Comparison of ENCODE assay signal across 8 cellular contexts in the genomic region with DNA sequence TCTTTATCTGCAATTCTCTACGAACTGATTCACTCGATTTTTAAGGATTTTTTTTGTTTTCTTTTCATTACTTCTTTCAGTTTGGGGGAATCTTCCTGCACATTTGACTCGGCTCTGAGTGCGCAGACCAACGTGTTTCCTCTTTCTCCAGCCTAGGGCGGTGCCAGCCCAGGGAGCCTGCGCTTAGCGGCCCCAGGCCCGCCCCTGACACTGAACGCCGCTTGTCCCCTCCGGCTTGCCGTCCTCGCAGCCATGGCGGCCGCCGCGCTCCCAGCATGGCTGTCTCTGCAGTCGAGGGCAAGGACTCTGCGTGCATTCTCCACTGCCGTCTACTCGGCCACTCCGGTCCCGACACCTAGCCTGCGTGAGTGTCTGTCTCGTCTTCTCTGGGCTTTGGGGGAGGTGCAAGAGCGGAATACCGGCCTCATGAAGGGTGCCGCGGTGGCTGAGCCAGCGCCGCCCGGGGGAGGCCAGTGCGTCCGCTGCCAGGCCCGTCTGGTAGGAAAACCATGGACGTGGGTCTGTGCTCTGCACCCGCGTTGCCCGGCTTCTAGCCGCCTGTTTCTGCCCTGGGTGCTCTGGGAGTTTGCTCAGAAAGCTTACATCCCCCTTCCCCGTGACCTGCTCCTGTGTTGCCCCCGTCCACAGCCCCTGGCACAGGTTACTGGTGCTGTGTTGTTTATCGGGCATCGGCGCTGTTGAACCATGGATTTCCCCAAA. TPM values are rescaled to one million over a fixed set of nuclear protein-coding genes. Genes with fewer than 3 reads are reported as not detected.
A peak's percentile ranks its signal among the peaks of the same experiment; 100 is the strongest.
DNase-seq lines count a peak whose midpoint lies in the region; ATAC-seq and TF ChIP-seq lines count a peak whose summit lies in the region.

A gene (plus strand): TSS at position 241 of the 720 bp plus-strand sequence. CDS start 12 bp downstream, at position 253.

- no peaks in the 10 kb centered on the region for H3K27me3 ChIP-seq in neural cell (ENCODE audit: insufficient read depth, low read depth, low read length)

- peak; percentile 14 for TF ChIP-seq RAD21 in neural cell (conservative IDR thresholded peaks at IDR 0.05)

- H3K27me3 Mint-ChIP-seq in stimulated activated naive CD8-positive, alpha-beta T cell treated with anti-CD3 and anti-CD28 coated beads, Interleukin-15, amount 100 ng/mL, for 72 hours, result no peaks in the 10 kb centered on the region

- H3K4me3 ChIP-seq in fibroblast of the aortic adventitia (ENCODE audit: low read depth, low read length), result peak within 1 kb of the TSS; percentile 99
- H3K4me3 ChIP-seq in neural cell (ENCODE audit: low read length), result peak within 1 kb of the TSS; percentile 96

- no peaks in the 10 kb centered on the region for H4K20me1 ChIP-seq in neural cell (ENCODE audit: insufficient read depth)

- H3K9me3 ChIP-seq in neural cell (ENCODE audit: low read length), result no peaks in the 10 kb centered on the region

- peak within 1 kb of the TSS; percentile 91 to 98 for H3K4me3 Mint-ChIP-seq in stimulated activated naive CD8-positive, alpha-beta T cell treated with anti-CD3 and anti-CD28 coated beads, Interleukin-15, amount 100 ng/mL, for 72 hours

- H3F3A ChIP-seq in neural cell (ENCODE audit: insufficient read depth, low read length, poor library complexity, severe bottlenecking), result peaks cover 7% of the 10 kb centered on the region

- DNase-seq in ELR (ENCODE audit: low read depth) (peak; percentile 93), GOT3 (lab: John Stamatoyannopoulos, UW) (peak; percentile 65), LHCN-M2 (ENCODE audit: low read depth) (peak; percentile 88), SHP77 (lab: John Stamatoyannopoulos, UW) (peak; percentile 82 to 93), fibroblast of the aortic adventitia (ENCODE audit: low read depth) (peak; percentile 93)
- DNase-seq in activated effector memory CD4-positive, alpha-beta T cell treated with Interleukin-2 at 50 U/mL for 16 hours, result peak; percentile 88
- peak; percentile 89 to 93 for DNase-seq in stimulated activated naive CD8-positive, alpha-beta T cell treated with anti-CD3 and anti-CD28 coated beads, Interleukin-15, amount 100 ng/mL, for 72 hours

- H3K4me1 Mint-ChIP-seq in stimulated activated naive CD8-positive, alpha-beta T cell treated with anti-CD3 and anti-CD28 coated beads, Interleukin-15, amount 100 ng/mL, for 72 hours, result peaks cover 26% of the 10 kb centered on the region

- no peaks in the 10 kb centered on the region for H3K9me2 ChIP-seq in neural cell (ENCODE audit: insufficient read depth, low read length)

- TF ChIP-seq CTCF in fibroblast of the aortic adventitia (IDR thresholded peaks at IDR 0.05; ENCODE audit: insufficient read depth, low read length) (no peak), neural cell (IDR thresholded peaks at IDR 0.05; ENCODE audit: poor library complexity, severe bottlenecking) (peak; percentile 25)

- peak; percentile 51 for TF ChIP-seq EP300 in neural cell (conservative IDR thresholded peaks at IDR 0.05; ENCODE audit: poor library complexity, severe bottlenecking)

- H3K79me2 ChIP-seq in neural cell (replicated peaks; ENCODE audit: insufficient read depth, low read length), result peaks cover 39% of the 10 kb centered on the region

- H3K9me3 Mint-ChIP-seq in stimulated activated naive CD8-positive, alpha-beta T cell treated with anti-CD3 and anti-CD28 coated beads, Interleukin-15, amount 100 ng/mL, for 72 hours, result no peaks in the 10 kb centered on the region

- peak within 1 kb of the TSS; percentile 87 for H3K9ac ChIP-seq in neural cell (ENCODE audit: low read length)

- H3K36me3 ChIP-seq in neural cell (ENCODE audit: insufficient read depth, low read length), result no peaks in the 10 kb centered on the region

- ATAC-seq in stimulated activated naive CD8-positive, alpha-beta T cell treated with anti-CD3 and anti-CD28 coated beads, Interleukin-15, amount 100 ng/mL, for 72 hours, result peak; percentile 98

- peak within 1 kb of the TSS; percentile 65 for H2AFZ ChIP-seq in neural cell (ENCODE audit: low read depth, low read length)

- H3K27ac Mint-ChIP-seq in stimulated activated naive CD8-positive, alpha-beta T cell treated with anti-CD3 and anti-CD28 coated beads, Interleukin-15, amount 100 ng/mL, for 72 hours, result peak within 1 kb of the TSS; percentile 98

- peak within 1 kb of the TSS; percentile 83 for H3K27ac ChIP-seq in neural cell (ENCODE audit: low read length)

- peak within 1 kb of the TSS; percentile 94 for H3K4me2 ChIP-seq in neural cell (ENCODE audit: low read length)

TF ChIP-seq in neural cell, 6 proteins besides CTCF, POLR2A, EP300 and RAD21:
- TF ChIP-seq TAF1 (IDR thresholded peaks at IDR 0.05; ENCODE audit: low read depth) (peak; percentile 82), EZH2 (IDR thresholded peaks at IDR 0.05; ENCODE audit: borderline replicate concordance, insufficient read depth, low read length, poor library complexity, severe bottlenecking) (no peak), MXI1 (conservative IDR thresholded peaks at IDR 0.05; ENCODE audit: poor library complexity, severe bottlenecking) (peak; percentile 98), POLR2AphosphoS5 (IDR thresholded peaks at IDR 0.05) (peak; percentile 93), SMC3 (conservative IDR thresholded peaks at IDR 0.05; ENCODE audit: poor library complexity) (no peak)
- TF ChIP-seq, protein P1, sequence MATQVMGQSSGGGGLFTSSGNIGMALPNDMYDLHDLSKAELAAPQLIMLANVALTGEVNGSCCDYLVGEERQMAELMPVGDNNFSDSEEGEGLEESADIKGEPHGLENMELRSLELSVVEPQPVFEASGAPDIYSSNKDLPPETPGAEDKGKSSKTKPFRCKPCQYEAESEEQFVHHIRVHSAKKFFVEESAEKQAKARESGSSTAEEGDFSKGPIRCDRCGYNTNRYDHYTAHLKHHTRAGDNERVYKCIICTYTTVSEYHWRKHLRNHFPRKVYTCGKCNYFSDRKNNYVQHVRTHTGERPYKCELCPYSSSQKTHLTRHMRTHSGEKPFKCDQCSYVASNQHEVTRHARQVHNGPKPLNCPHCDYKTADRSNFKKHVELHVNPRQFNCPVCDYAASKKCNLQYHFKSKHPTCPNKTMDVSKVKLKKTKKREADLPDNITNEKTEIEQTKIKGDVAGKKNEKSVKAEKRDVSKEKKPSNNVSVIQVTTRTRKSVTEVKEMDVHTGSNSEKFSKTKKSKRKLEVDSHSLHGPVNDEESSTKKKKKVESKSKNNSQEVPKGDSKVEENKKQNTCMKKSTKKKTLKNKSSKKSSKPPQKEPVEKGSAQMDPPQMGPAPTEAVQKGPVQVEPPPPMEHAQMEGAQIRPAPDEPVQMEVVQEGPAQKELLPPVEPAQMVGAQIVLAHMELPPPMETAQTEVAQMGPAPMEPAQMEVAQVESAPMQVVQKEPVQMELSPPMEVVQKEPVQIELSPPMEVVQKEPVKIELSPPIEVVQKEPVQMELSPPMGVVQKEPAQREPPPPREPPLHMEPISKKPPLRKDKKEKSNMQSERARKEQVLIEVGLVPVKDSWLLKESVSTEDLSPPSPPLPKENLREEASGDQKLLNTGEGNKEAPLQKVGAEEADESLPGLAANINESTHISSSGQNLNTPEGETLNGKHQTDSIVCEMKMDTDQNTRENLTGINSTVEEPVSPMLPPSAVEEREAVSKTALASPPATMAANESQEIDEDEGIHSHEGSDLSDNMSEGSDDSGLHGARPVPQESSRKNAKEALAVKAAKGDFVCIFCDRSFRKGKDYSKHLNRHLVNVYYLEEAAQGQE (IDR thresholded peaks at IDR 0.05; ENCODE audit: borderline replicate concordance), result peak; percentile 85
TF ChIP-seq in neural cell: peak in this region for 4.

RNA-seq across cellular contexts. Expression of the gene that starts here (rescaled TPM):
- 64.6 and 67.3 TPM in 2 replicates for total RNA-seq in LHCN-M2 (2014; rRNA removed)
- polyA plus RNA-seq in LHCN-M2 (2012), result 21.3 TPM
- total RNA-seq in fibroblast of the aortic adventitia (ENCODE audit: low replicate concordance), result 58.5 and 87.4 TPM in 2 replicates
- polyA plus RNA-seq in neural cell, result 105 and 106 TPM in 2 replicates
- polyA minus RNA-seq in neural cell, result 78.4 and 80.3 TPM in 2 replicates

Comparison
In these comparisons a context has a peak if more than half of its experiments do, and no peak if none do; other contexts are left out.
1. Peak in every context shown above with its lines: DNase-seq, ATAC-seq, H3K4me3 ChIP-seq and H3K27ac ChIP-seq.